8 cellular contexts compared by ENCODE assay signal in genomic region chr15:68817304-68818087, GRCh38. TPM values are rescaled to one million over a fixed set of nuclear protein-coding genes. Genes with fewer than 3 reads are reported as not detected.
DNase-seq lines count a peak whose midpoint lies in the region; ATAC-seq and TF ChIP-seq lines count a peak whose summit lies in the region.

No MANE protein-coding gene starts in this region.

- H3K27me3 ChIP-seq in left lung, result no peaks in the 10 kb centered on the region

- peaks cover 21 to 57% of the 10 kb centered on the region in 2 donors for H3K4me1 ChIP-seq in left lung

- H3K27ac ChIP-seq in cingulate gyrus (ENCODE audit: low read depth, low read length) (peak overlapping the region; percentile 95), left lung (peak overlapping the region; percentile 98 to 99)

- no peak for TF ChIP-seq CTCF in left lung (IDR thresholded peaks at IDR 0.05)

- peak; percentile 68 for DNase-seq in D341Med (ENCODE audit: low spot score)
- peak; percentile 49 for DNase-seq in H4 (ENCODE audit: low spot score)
- DNase-seq in NCI-H2171 (lab: John Stamatoyannopoulos, UW), result peak; percentile 69
- DNase-seq in activated CD4-positive, alpha-beta T cell treated with anti-CD3 and anti-CD28 coated beads for 48 hours, result peak; percentile 78
- peak; percentile 70 to 89 for DNase-seq in left lung
- DNase-seq in stimulated activated CD4-positive, alpha-beta T cell treated with anti-CD3 and anti-CD28 coated beads, Interleukin-2, amount 100 ng/mL, for 48 hours, result peak; percentile 58 to 61
- no peak for DNase-seq in COLO829 (ENCODE audit: low spot score)

- H3K36me3 ChIP-seq in left lung, result no peaks in the 10 kb centered on the region

- ATAC-seq in left lung, result peak; percentile 52

- intact Hi-C loops in left lung (cut with DNase I), result no loop called here

- peak overlapping the region; percentile 66 to 90 for H3K4me3 ChIP-seq in left lung

- no peaks in the 10 kb centered on the region for H3K9me3 ChIP-seq in left lung

RNA-seq across cellular contexts. Expression of gene ANP32A, which starts 3.2 kb away (rescaled TPM):
- 93.6 and 151 TPM in 2 replicates for total RNA-seq in H4 (2014; rRNA removed; shearing (Covaris generic))
- 100 to 1,000 TPM; 111 to 127 TPM for total RNA-seq in left lung
